In the genomic region with DNA sequence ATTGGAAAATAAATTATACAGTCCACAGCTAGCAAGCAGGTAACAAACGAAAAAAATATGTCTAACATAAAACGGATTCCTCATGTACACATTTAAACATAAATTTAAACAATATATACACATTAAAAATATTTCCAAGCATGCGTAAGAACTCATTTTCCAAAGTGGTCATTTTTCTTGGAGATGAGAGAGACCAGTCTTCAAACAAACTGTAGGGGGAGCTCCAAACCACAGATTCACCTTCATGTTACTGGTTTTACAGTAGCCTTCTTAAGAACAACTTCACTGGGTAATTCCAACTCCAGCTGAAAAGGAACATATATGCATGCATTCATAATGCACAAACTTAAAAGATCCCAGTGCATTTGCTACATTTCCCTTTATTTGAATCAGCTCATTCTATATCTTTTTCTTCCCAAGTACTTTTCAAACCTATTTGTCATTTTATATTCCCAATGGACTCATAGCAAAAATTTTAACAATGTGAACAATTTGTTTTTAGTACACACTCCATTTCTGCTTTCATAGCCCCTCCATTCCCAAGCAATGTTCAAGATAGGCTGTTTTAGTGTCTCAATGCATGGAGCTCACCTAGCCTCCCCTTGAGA, we compare ENCODE assay signal across 9 cellular contexts. TPM values are rescaled to one million over a fixed set of nuclear protein-coding genes. Genes with fewer than 3 reads are reported as not detected.
DNase-seq lines count a peak whose midpoint lies in the region; ATAC-seq and TF ChIP-seq lines count a peak whose summit lies in the region.
"Had no signal": no experiment of that assay in that cellular context is flagged by ENCODE, and none has a peak within 500 bp of the region (broad histone marks: within the 10 kb centered on the region; RNA-seq: fewer than 3 reads in every experiment).

No MANE protein-coding gene starts in this region.

- intact Hi-C loops in prostate gland (cut with DNase I) = no loop called here

- ATAC-seq in HG02623 (IDR thresholded peaks at IDR 0.05; ENCODE audit: unreplicated experiment) (no peak), HG02970 (IDR thresholded peaks at IDR 0.05; ENCODE audit: low FRiP score, unreplicated experiment) (no peak)

- no peaks in the 10 kb centered on the region for H3K36me3 Mint-ChIP-seq in T-helper 2 cell treated with Interferon-gamma antibody and Interleukin-4, amounts not matched to agents 5 μg/mL and 100 μg/mL, for 36 hours (ENCODE audit: low read depth)
- H3K36me3 Mint-ChIP-seq: memory B cell had no signal

- no peaks in the 10 kb centered on the region for H3K9me3 ChIP-seq in prostate gland

- no peaks in the 10 kb centered on the region for H3K9me3 Mint-ChIP-seq in T-helper 2 cell treated with Interferon-gamma antibody and Interleukin-4, amounts not matched to agents 5 μg/mL and 100 μg/mL, for 36 hours
- H3K9me3 Mint-ChIP-seq: memory B cell had no signal

- H3K4me1 Mint-ChIP-seq in T-helper 2 cell treated with Interferon-gamma antibody and Interleukin-4, amounts not matched to agents 5 μg/mL and 100 μg/mL, for 36 hours (ENCODE audit: low read depth) = peaks cover 19% of the 10 kb centered on the region

- peaks cover 2% of the 10 kb centered on the region for H3K27me3 Mint-ChIP-seq in T-helper 2 cell treated with Interferon-gamma antibody and Interleukin-4, amounts not matched to agents 5 μg/mL and 100 μg/mL, for 36 hours (ENCODE audit: low read depth)
- H3K27me3 Mint-ChIP-seq: memory B cell had no signal

- no peak for TF ChIP-seq POLR2A in prostate gland (IDR thresholded peaks at IDR 0.05)

- no peaks in the 10 kb centered on the region for H3K4me1 ChIP-seq in prostate gland (replicated peaks)

- 5% methylated on average over 3 of the region's 3 CpGs for WGBS in prostate gland

- no peak overlapping the region for H3K4me3 ChIP-seq in AG10803 (ENCODE audit: low read length)
- no peak overlapping the region for H3K4me3 ChIP-seq in prostate gland

- no peaks in the 10 kb centered on the region for H3K36me3 ChIP-seq in prostate gland

- TF ChIP-seq CTCF in AG10803 (conservative IDR thresholded peaks at IDR 0.05; ENCODE audit: low read length) (peak; percentile 97), GM12874 (IDR thresholded peaks at IDR 0.05; ENCODE audit: insufficient read depth, low read depth, low read length) (peak; percentile 70), prostate gland (IDR thresholded peaks at IDR 0.05) (peak; percentile 56 to 89 (median 80))

- no peaks in the 10 kb centered on the region for H3K27me3 ChIP-seq in prostate gland (replicated peaks; ENCODE audit: insufficient read depth)

- DNase-seq in AG10803 (ENCODE audit: low read depth) (peak; percentile 87), NCI-H2081 (lab: John Stamatoyannopoulos, UW) (peak; percentile 68 to 74), fibroblast of the conjunctiva (ENCODE audit: low read depth) (peak; percentile 92), prostate gland (ENCODE audit: low spot score) (peak; percentile 43)
- DNase-seq in T-helper 2 cell treated with Interferon-gamma antibody and Interleukin-4, amounts not matched to agents 5 μg/mL and 100 μg/mL, for 36 hours (ENCODE audit: low spot score) = peak; percentile 29

- H3K27ac ChIP-seq in prostate gland = no peak overlapping the region

- H3K27ac Mint-ChIP-seq in T-helper 2 cell treated with Interferon-gamma antibody and Interleukin-4, amounts not matched to agents 5 μg/mL and 100 μg/mL, for 36 hours = no peak overlapping the region

- no peak overlapping the region for H3K4me3 Mint-ChIP-seq in T-helper 2 cell treated with Interferon-gamma antibody and Interleukin-4, amounts not matched to agents 5 μg/mL and 100 μg/mL, for 36 hours
- H3K4me3 Mint-ChIP-seq: memory B cell had no signal

RNA-seq across cellular contexts. Expression of gene STAMBP, which starts 4.7 kb away (rescaled TPM):
- total RNA-seq in prostate gland = 10 to 100 TPM; 45.9 to 56.6 TPM

RNA-seq across cellular contexts. Expression of gene C2orf78, which starts 40.0 kb away (rescaled TPM):
- total RNA-seq in prostate gland = under 1 TPM in 1 of 2 donors, not detected in 1; 0.91 TPM

RNA-seq across cellular contexts. Expression of gene DUSP11, which starts 44.1 kb away (rescaled TPM):
- total RNA-seq in prostate gland = 10 to 100 TPM; 37.8 to 39.5 TPM

Comparison
In these comparisons a context has a peak if more than half of its experiments do, and no peak if none do; other contexts are left out.
1. DNase-seq: peak in every context shown above with its lines; median percentile 92 in fibroblast of the conjunctiva; 87 in AG10803; 71 in NCI-H2081; 43 in prostate gland; 29 in T-helper 2 cell treated with Interferon-gamma antibody and Interleukin-4, amounts not matched to agents 5 μg/mL and 100 μg/mL, for 36 hours.